8 cellular contexts compared by ENCODE assay signal in the genomic region with DNA sequence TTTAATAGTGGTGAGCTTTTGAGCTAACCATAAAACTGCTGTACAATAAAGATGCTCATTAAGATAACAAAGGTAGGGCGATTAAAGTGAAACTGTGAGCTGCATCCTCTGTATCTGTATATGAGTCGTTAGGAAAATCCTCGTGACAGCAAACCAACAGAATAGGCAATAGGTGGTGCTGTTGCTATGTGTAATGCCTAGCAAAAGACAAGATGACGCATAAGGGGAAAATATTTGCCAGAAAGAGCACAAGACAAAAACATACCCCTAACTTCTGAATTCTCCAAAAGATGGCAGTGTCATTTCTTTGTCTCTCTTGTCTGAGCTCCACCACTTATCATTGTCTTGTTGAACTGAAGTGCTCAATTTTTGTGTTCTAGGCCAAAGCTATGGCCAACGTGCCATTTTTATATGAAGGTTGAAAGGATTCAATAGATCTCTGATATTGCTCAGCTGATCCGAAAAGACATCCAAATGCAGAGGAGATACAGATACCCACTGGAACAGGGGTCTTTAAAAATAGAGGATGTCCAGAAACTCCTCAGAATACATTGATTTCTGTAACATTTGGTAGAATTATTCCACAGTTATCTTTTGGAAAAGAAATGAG. TPM values are rescaled to one million over a fixed set of nuclear protein-coding genes. Genes with fewer than 3 reads are reported as not detected.
DNase-seq lines count a peak whose midpoint lies in the region; ATAC-seq and TF ChIP-seq lines count a peak whose summit lies in the region.

No MANE protein-coding gene starts in this region.

- H3K4me1 Mint-ChIP-seq in activated naive CD4-positive, alpha-beta T cell treated with anti-CD3 and anti-CD28 coated beads for 36 hours (ENCODE audit: low read depth) = peaks cover 2% of the 10 kb centered on the region
- H3K4me1 Mint-ChIP-seq in activated T-helper 1 cell treated with anti-CD3 and anti-CD28 coated beads, Interleukin-12 subunit alpha, Interleukin-12 subunit beta, Interleukin-2, Interleukin-4 antibody, amounts not matched to agents 30 ng/mL and 10 ng/mL and 1 ng/mL, durations not matched to agents 14 hours and 24 hours and 36 hours (ENCODE audit: low read depth) = peaks cover 7% of the 10 kb centered on the region

- peaks cover 2% of the 10 kb centered on the region for H3K27me3 Mint-ChIP-seq in activated naive CD4-positive, alpha-beta T cell treated with anti-CD3 and anti-CD28 coated beads for 36 hours (ENCODE audit: low read depth)
- peaks cover 7% of the 10 kb centered on the region for H3K27me3 Mint-ChIP-seq in activated T-helper 1 cell treated with anti-CD3 and anti-CD28 coated beads, Interleukin-12 subunit alpha, Interleukin-12 subunit beta, Interleukin-2, Interleukin-4 antibody, amounts not matched to agents 30 ng/mL and 10 ng/mL and 1 ng/mL, durations not matched to agents 14 hours and 24 hours and 36 hours (ENCODE audit: insufficient read depth)

- no peak overlapping the region for H3K27ac ChIP-seq in gastroesophageal sphincter
- H3K27ac ChIP-seq in parathyroid adenoma = no peak overlapping the region

- CTCF ChIA-PET in activated naive CD4-positive, alpha-beta T cell treated with anti-CD3 and anti-CD28 coated beads for 36 hours (lab: Charles Lee) = interaction anchor here (0.7 to 4.8 kb wide), 29 partner anchors 9 to 1565 kb away, joined by 3 to 64 read pairs (median 4); a partner anchor contains a TSS

- no peak overlapping the region for H3K9ac ChIP-seq in parathyroid adenoma

- H3K4me3 Mint-ChIP-seq in activated naive CD4-positive, alpha-beta T cell treated with anti-CD3 and anti-CD28 coated beads for 36 hours = no peak overlapping the region
- no peak overlapping the region for H3K4me3 Mint-ChIP-seq in activated T-helper 1 cell treated with anti-CD3 and anti-CD28 coated beads, Interleukin-12 subunit alpha, Interleukin-12 subunit beta, Interleukin-2, Interleukin-4 antibody, amounts not matched to agents 30 ng/mL and 10 ng/mL and 1 ng/mL, durations not matched to agents 14 hours and 24 hours and 36 hours

- TF ChIP-seq POLR2A in gastroesophageal sphincter (IDR thresholded peaks at IDR 0.05) = no peak

- no peak for TF ChIP-seq EP300 in gastroesophageal sphincter (IDR thresholded peaks at IDR 0.05)

- peak overlapping the region; percentile 49 for H2AFZ ChIP-seq in parathyroid adenoma

- DNase-seq in activated naive CD4-positive, alpha-beta T cell treated with anti-CD3 and anti-CD28 coated beads for 36 hours = peak; percentile 57
- no peak for DNase-seq in activated naive CD4-positive, alpha-beta T cell (lab: John Stamatoyannopoulos, UW)
- DNase-seq in HS-5 (ENCODE audit: low read depth) (peak; percentile 76), NCI-H748 (lab: John Stamatoyannopoulos, UW; ENCODE audit: unreplicated experiment) (peak; percentile 91)
- peak; percentile 26 for DNase-seq in activated T-helper 1 cell treated with anti-CD3 and anti-CD28 coated beads, Interleukin-12 subunit alpha, Interleukin-12 subunit beta, Interleukin-2, Interleukin-4 antibody, amounts not matched to agents 30 ng/mL and 10 ng/mL and 1 ng/mL, durations not matched to agents 14 hours and 24 hours and 36 hours (ENCODE audit: low spot score)

- no peak overlapping the region for H3K4me3 ChIP-seq in gastroesophageal sphincter
- no peak overlapping the region for H3K4me3 ChIP-seq in parathyroid adenoma (ENCODE audit: low read depth, low read length)

- no peaks in the 10 kb centered on the region for H3K36me3 ChIP-seq in gastroesophageal sphincter
- H3K36me3 ChIP-seq in parathyroid adenoma (ENCODE audit: control insufficient read depth, insufficient read depth, low read length) = no peaks in the 10 kb centered on the region

- intact Hi-C loops in activated naive CD4-positive, alpha-beta T cell treated with anti-CD3 and anti-CD28 coated beads for 36 hours (cut with micrococcal nuclease) = loop anchor here (1.0 to 10.0 kb wide), 13 partner anchors 56 to 1566 kb away; a partner anchor contains a TSS
- intact Hi-C loops in activated T-helper 1 cell treated with anti-CD3 and anti-CD28 coated beads, Interleukin-12 subunit alpha, Interleukin-12 subunit beta, Interleukin-2, Interleukin-4 antibody, amounts not matched to agents 30 ng/mL and 10 ng/mL and 1 ng/mL, durations not matched to agents 14 hours and 24 hours and 36 hours (cut with micrococcal nuclease) = loop anchor here (1.0 to 10.0 kb wide), 10 partner anchors 112 to 1229 kb away; a partner anchor contains a TSS

- no peak overlapping the region for H3K27ac Mint-ChIP-seq in activated naive CD4-positive, alpha-beta T cell treated with anti-CD3 and anti-CD28 coated beads for 36 hours
- H3K27ac Mint-ChIP-seq in activated T-helper 1 cell treated with anti-CD3 and anti-CD28 coated beads, Interleukin-12 subunit alpha, Interleukin-12 subunit beta, Interleukin-2, Interleukin-4 antibody, amounts not matched to agents 30 ng/mL and 10 ng/mL and 1 ng/mL, durations not matched to agents 14 hours and 24 hours and 36 hours = no peak overlapping the region

- TF ChIP-seq CTCF in gastroesophageal sphincter (IDR thresholded peaks at IDR 0.05) (peak; percentile 58 to 77 (median 72)), parathyroid adenoma (IDR thresholded peaks at IDR 0.05) (peak; percentile 81)

- ATAC-seq in GM21576 (IDR thresholded peaks at IDR 0.05; ENCODE audit: unreplicated experiment) (peak; percentile 91), gastroesophageal sphincter (peak; percentile 81)

- H3K27me3 ChIP-seq in gastroesophageal sphincter (no peaks in the 10 kb centered on the region), parathyroid adenoma (ENCODE audit: control insufficient read depth, insufficient read depth, low read length) (no peaks in the 10 kb centered on the region)

- H3K4me1 ChIP-seq in gastroesophageal sphincter (peaks cover 0 to 5% (median 0%) of the 10 kb centered on the region in 3 donors), parathyroid adenoma (no peaks in the 10 kb centered on the region)

- no peaks in the 10 kb centered on the region for H3K9me3 Mint-ChIP-seq in activated naive CD4-positive, alpha-beta T cell treated with anti-CD3 and anti-CD28 coated beads for 36 hours
- H3K9me3 Mint-ChIP-seq in activated T-helper 1 cell treated with anti-CD3 and anti-CD28 coated beads, Interleukin-12 subunit alpha, Interleukin-12 subunit beta, Interleukin-2, Interleukin-4 antibody, amounts not matched to agents 30 ng/mL and 10 ng/mL and 1 ng/mL, durations not matched to agents 14 hours and 24 hours and 36 hours = no peaks in the 10 kb centered on the region

- no peak overlapping the region for H3K4me2 ChIP-seq in parathyroid adenoma (ENCODE audit: low read length)

- H3K9me3 ChIP-seq in gastroesophageal sphincter = no peaks in the 10 kb centered on the region
- H3K9me3 ChIP-seq in parathyroid adenoma (ENCODE audit: control insufficient read depth, low read length) = no peaks in the 10 kb centered on the region

- no peaks in the 10 kb centered on the region for H3K79me2 ChIP-seq in parathyroid adenoma

- H3K36me3 Mint-ChIP-seq in activated naive CD4-positive, alpha-beta T cell treated with anti-CD3 and anti-CD28 coated beads for 36 hours (ENCODE audit: low read depth) = no peaks in the 10 kb centered on the region
- H3K36me3 Mint-ChIP-seq in activated T-helper 1 cell treated with anti-CD3 and anti-CD28 coated beads, Interleukin-12 subunit alpha, Interleukin-12 subunit beta, Interleukin-2, Interleukin-4 antibody, amounts not matched to agents 30 ng/mL and 10 ng/mL and 1 ng/mL, durations not matched to agents 14 hours and 24 hours and 36 hours (ENCODE audit: low read depth) = no peaks in the 10 kb centered on the region

- WGBS in gastroesophageal sphincter (ENCODE audit: low coverage in 1 of 2), 2 donors = 15 to 25% methylated on average over 5 to 6 of the region's 6 CpGs

RNA-seq across cellular contexts. Expression of a gene that starts 56.3 kb away (rescaled TPM):
- total RNA-seq in activated naive CD4-positive, alpha-beta T cell treated with anti-CD3 and anti-CD28 coated beads for 36 hours = 1 to 10 TPM; 2.8 to 3.2 TPM
- 0.26 and 0.32 TPM in 2 replicates for total RNA-seq in activated T-helper 1 cell treated with anti-CD3 and anti-CD28 coated beads, Interleukin-12 subunit alpha, Interleukin-12 subunit beta, Interleukin-2, Interleukin-4 antibody, amounts not matched to agents 30 ng/mL and 10 ng/mL and 1 ng/mL, durations not matched to agents 14 hours and 24 hours and 36 hours
- total RNA-seq in gastroesophageal sphincter = 1 to 10 TPM in 1 of 4 donors, under 1 TPM in 3; 0.47 to 1.3 (median 0.84) TPM

Comparison
In these comparisons a context has a peak if more than half of its experiments do, and no peak if none do; other contexts are left out.
1. DNase-seq: peak in activated naive CD4-positive, alpha-beta T cell treated with anti-CD3 and anti-CD28 coated beads for 36 hours (single experiment), HS-5 (single experiment), NCI-H748 (single experiment) and activated T-helper 1 cell treated with anti-CD3 and anti-CD28 coated beads, Interleukin-12 subunit alpha, Interleukin-12 subunit beta, Interleukin-2, Interleukin-4 antibody, amounts not matched to agents 30 ng/mL and 10 ng/mL and 1 ng/mL, durations not matched to agents 14 hours and 24 hours and 36 hours (single experiment); none in activated naive CD4-positive, alpha-beta T cell (0 of 4).